9 cellular contexts compared by ENCODE assay signal in the genomic region with DNA sequence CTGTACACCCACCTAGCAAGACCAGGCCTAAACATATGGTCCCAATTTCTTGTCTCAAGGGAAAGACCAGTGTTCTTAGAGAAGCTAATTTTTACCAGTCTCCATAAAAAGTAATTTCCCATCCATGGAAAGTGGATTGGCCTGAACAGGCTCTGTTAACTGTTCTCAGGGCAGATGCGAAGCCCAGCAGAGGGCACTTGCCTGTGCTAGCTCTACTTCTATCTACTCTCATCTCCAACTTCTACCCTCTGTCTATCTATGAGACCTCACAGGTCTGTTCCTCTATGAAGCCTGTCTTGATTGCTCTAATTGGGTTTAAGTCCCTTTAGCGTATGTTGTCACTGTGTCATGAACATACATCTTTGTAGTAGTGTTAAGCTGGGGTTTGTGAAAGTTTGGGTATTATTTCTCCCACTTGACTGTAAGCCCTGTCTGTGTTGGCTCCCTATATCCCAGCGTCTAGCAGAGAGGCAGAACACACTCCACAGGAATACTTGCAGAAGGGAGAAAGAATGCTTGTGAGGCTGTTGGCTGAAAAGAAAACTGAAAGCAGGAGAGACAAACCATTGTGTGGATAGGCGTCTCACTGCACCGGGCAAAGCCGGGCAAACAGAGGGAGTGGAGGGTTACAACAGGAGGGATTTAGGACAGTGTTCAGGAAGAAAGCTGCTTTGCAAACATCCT.
DNase-seq lines count a peak whose midpoint lies in the region; ATAC-seq, FAIRE-seq and TF ChIP-seq lines count a peak whose summit lies in the region.
"Had no signal": no experiment of that assay in that cellular context is flagged by ENCODE, and none has a peak within 500 bp of the region (broad histone marks: within the 10 kb centered on the region; RNA-seq: fewer than 3 reads in every experiment).

No MANE protein-coding gene starts in this region.

- no peak for FAIRE-seq in urothelium cell line (lab: Jason Lieb, UNC)

- H3K27ac Mint-ChIP-seq in CD4-positive, alpha-beta T cell: no peak overlapping the region
- no peak overlapping the region for H3K27ac Mint-ChIP-seq in T-cell
- H3K27ac Mint-ChIP-seq: activated naive CD8-positive, alpha-beta T cell treated with anti-CD3 and anti-CD28 coated beads, Interleukin-2, amount 10 ng/mL, durations not matched to agents 7 days and 5 days had no signal

- H3K4me3 ChIP-seq in fibroblast of the aortic adventitia (ENCODE audit: low read depth, low read length): no peak overlapping the region

- POLR2A ChIA-PET in CD4-positive, alpha-beta T cell (lab: Charles Lee): no interaction called here
- POLR2A ChIA-PET in T-cell (lab: Charles Lee): no interaction called here

- H3K9me3 Mint-ChIP-seq in CD4-positive, alpha-beta T cell: no peaks in the 10 kb centered on the region
- no peaks in the 10 kb centered on the region for H3K9me3 Mint-ChIP-seq in T-cell
- H3K9me3 Mint-ChIP-seq: activated naive CD8-positive, alpha-beta T cell treated with anti-CD3 and anti-CD28 coated beads, Interleukin-2, amount 10 ng/mL, durations not matched to agents 7 days and 5 days had no signal

- H3K4me3 Mint-ChIP-seq in CD4-positive, alpha-beta T cell: peak overlapping the region; percentile 62
- peak overlapping the region in 1 of 3 donors; percentile 89 for H3K4me3 Mint-ChIP-seq in T-cell
- H3K4me3 Mint-ChIP-seq: activated naive CD8-positive, alpha-beta T cell treated with anti-CD3 and anti-CD28 coated beads, Interleukin-2, amount 10 ng/mL, durations not matched to agents 7 days and 5 days had no signal

- no peaks in the 10 kb centered on the region for H3K36me3 Mint-ChIP-seq in CD4-positive, alpha-beta T cell (ENCODE audit: low read depth)
- H3K36me3 Mint-ChIP-seq in T-cell: no peaks in the 10 kb centered on the region
- H3K36me3 Mint-ChIP-seq: activated naive CD8-positive, alpha-beta T cell treated with anti-CD3 and anti-CD28 coated beads, Interleukin-2, amount 10 ng/mL, durations not matched to agents 7 days and 5 days had no signal

- no peak overlapping the region for H3K27ac ChIP-seq in CD4-positive, alpha-beta T cell (ENCODE audit: low read depth, low read length)

- no peaks in the 10 kb centered on the region for H3K27me3 Mint-ChIP-seq in CD4-positive, alpha-beta T cell
- peaks cover 0 to 11% of the 10 kb centered on the region in 2 donors for H3K27me3 Mint-ChIP-seq in T-cell

- ATAC-seq in CD4-positive, alpha-beta T cell (ENCODE audit: poor library complexity): no peak
- ATAC-seq in HG03571 (IDR thresholded peaks at IDR 0.05; ENCODE audit: unreplicated experiment) (no peak), T-cell (replicated peaks in 1 of 4) (no peak)

- no peaks in the 10 kb centered on the region for H3K27me3 ChIP-seq in CD4-positive, alpha-beta T cell (ENCODE audit: control insufficient read depth, insufficient read depth, low read length)

- CTCF ChIA-PET in CD4-positive, alpha-beta T cell (lab: Charles Lee): no interaction called here
- CTCF ChIA-PET in T-cell (lab: Charles Lee): no interaction called here

- no peaks in the 10 kb centered on the region for H3K9me3 ChIP-seq in CD4-positive, alpha-beta T cell (ENCODE audit: control insufficient read depth, low read length)

- no peak for TF ChIP-seq CTCF in CD4-positive, alpha-beta T cell (IDR thresholded peaks at IDR 0.05)
- no peak for TF ChIP-seq CTCF in fibroblast of the aortic adventitia (IDR thresholded peaks at IDR 0.05; ENCODE audit: insufficient read depth, low read length)

- DNase-seq in CD4-positive, alpha-beta T cell: no peak
- DNase-seq in OCI-M1 (lab: John Stamatoyannopoulos, UW) (peak; percentile 70), fibroblast of the aortic adventitia (ENCODE audit: low read depth) (peak; percentile 20), pons (ENCODE audit: low spot score) (peak; percentile 42), urothelium cell line (ENCODE audit: low spot score) (no peak), T-cell (no peak)
- no peak for DNase-seq in activated T-cell treated with anti-CD3 and anti-CD28 coated beads, Interleukin-2, amount 50 U/mL, for 1 hour
- DNase-seq: activated naive CD8-positive, alpha-beta T cell treated with anti-CD3 and anti-CD28 coated beads, Interleukin-2, amount 10 ng/mL, durations not matched to agents 7 days and 5 days had no signal

- H3K4me1 Mint-ChIP-seq in CD4-positive, alpha-beta T cell (ENCODE audit: low read depth): peaks cover 16% of the 10 kb centered on the region
- peaks cover 15 to 31% (median 27%) of the 10 kb centered on the region in 3 donors for H3K4me1 Mint-ChIP-seq in T-cell

- intact Hi-C loops in CD4-positive, alpha-beta T cell (cut with DNase I, micrococcal nuclease): no loop called here

Comparison
In these comparisons a context has a peak if more than half of its experiments do, and no peak if none do; other contexts are left out.
1. DNase-seq: peak in OCI-M1 (single experiment), fibroblast of the aortic adventitia (single experiment) and pons (single experiment); none in CD4-positive, alpha-beta T cell (0 of 10), activated T-cell treated with anti-CD3 and anti-CD28 coated beads, Interleukin-2, amount 50 U/mL, for 1 hour (single experiment), urothelium cell line (single experiment) and T-cell (0 of 34).